Comparison of ENCODE assay signal across 1 cellular context in genomic region chr2:42105330-42106256, GRCh38.
A peak's percentile ranks its signal among the peaks of the same experiment; 100 is the strongest.
TF ChIP-seq lines count a peak whose summit lies in the region.

No MANE protein-coding gene starts in this region.

TF ChIP-seq in HepG2, 621 proteins besides CTCF, POLR2A, EP300 and RAD21 (continued from another document and continues in another):
- peak; percentile 55; the same call in 1 of the 2 replicates for TF ChIP-seq HMGXB3 (CRISPR knock-in tag; IDR thresholded peaks at IDR 0.05; ENCODE audit: borderline replicate concordance)
- TF ChIP-seq GLI4 (CRISPR knock-in tag; IDR thresholded peaks at IDR 0.05; ENCODE audit: borderline replicate concordance): no peak
- TF ChIP-seq GMEB2 (CRISPR knock-in tag; IDR thresholded peaks at IDR 0.05; ENCODE audit: low read depth): no peak
- TF ChIP-seq HOXA7 (CRISPR knock-in tag; IDR thresholded peaks at IDR 0.05): no peak
- no peak for TF ChIP-seq CREB1 (IDR thresholded peaks at IDR 0.05)
- TF ChIP-seq CREB1 (CRISPR knock-in tag; IDR thresholded peaks at IDR 0.05): peak; percentile 84
- TF ChIP-seq RXRA (CRISPR knock-in tag; IDR thresholded peaks at IDR 0.05): peak; percentile 57; the same call in 1 of the 2 replicates
- peak; percentile 77 for TF ChIP-seq SIN3A (IDR thresholded peaks at IDR 0.05; ENCODE audit: borderline replicate concordance, low read depth, low read length)
- no peak for TF ChIP-seq SOX6 (IDR thresholded peaks at IDR 0.05)
- peak; percentile 85 for TF ChIP-seq SOX6 (CRISPR knock-in tag; IDR thresholded peaks at IDR 0.05)
- no peak for TF ChIP-seq HBP1 (CRISPR knock-in tag; IDR thresholded peaks at IDR 0.05; ENCODE audit: low read depth)
- TF ChIP-seq EEA1 (CRISPR knock-in tag; IDR thresholded peaks at IDR 0.05; ENCODE audit: borderline replicate concordance): no peak
- peak; percentile 33 for TF ChIP-seq CBFB (CRISPR knock-in tag; IDR thresholded peaks at IDR 0.05)
- 0 out of 2 replicates have a peak, but pooled peaks have one; percentile 36 for TF ChIP-seq ZSCAN20 (CRISPR knock-in tag; IDR thresholded peaks at IDR 0.05; ENCODE audit: borderline replicate concordance)
- 0 out of 2 replicates have a peak, but pooled peaks have one; percentile 10 for TF ChIP-seq NFE2 (CRISPR knock-in tag; IDR thresholded peaks at IDR 0.05)
- peak; percentile 92 for TF ChIP-seq ZBTB38 (CRISPR knock-in tag; IDR thresholded peaks at IDR 0.05)
- TF ChIP-seq SMC3 (IDR thresholded peaks at IDR 0.05; ENCODE audit: low read length): no peak
- TF ChIP-seq CHD4 (IDR thresholded peaks at IDR 0.05; ENCODE audit: borderline replicate concordance, low read length): no peak
- TF ChIP-seq ZNF180 (CRISPR knock-in tag; IDR thresholded peaks at IDR 0.05; ENCODE audit: borderline replicate concordance, low read depth): no peak
- TF ChIP-seq, protein P1, sequence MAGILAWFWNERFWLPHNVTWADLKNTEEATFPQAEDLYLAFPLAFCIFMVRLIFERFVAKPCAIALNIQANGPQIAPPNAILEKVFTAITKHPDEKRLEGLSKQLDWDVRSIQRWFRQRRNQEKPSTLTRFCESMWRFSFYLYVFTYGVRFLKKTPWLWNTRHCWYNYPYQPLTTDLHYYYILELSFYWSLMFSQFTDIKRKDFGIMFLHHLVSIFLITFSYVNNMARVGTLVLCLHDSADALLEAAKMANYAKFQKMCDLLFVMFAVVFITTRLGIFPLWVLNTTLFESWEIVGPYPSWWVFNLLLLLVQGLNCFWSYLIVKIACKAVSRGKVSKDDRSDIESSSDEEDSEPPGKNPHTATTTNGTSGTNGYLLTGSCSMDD (CRISPR knock-in tag; IDR thresholded peaks at IDR 0.05): no peak
- TF ChIP-seq NFRKB (IDR thresholded peaks at IDR 0.05): no peak
- TF ChIP-seq ZNF512 (CRISPR knock-in tag; IDR thresholded peaks at IDR 0.05): no peak
- no peak for TF ChIP-seq TBL1XR1 (IDR thresholded peaks at IDR 0.05; ENCODE audit: borderline replicate concordance, low read length, partially characterized antibody)
- TF ChIP-seq, protein P2, sequence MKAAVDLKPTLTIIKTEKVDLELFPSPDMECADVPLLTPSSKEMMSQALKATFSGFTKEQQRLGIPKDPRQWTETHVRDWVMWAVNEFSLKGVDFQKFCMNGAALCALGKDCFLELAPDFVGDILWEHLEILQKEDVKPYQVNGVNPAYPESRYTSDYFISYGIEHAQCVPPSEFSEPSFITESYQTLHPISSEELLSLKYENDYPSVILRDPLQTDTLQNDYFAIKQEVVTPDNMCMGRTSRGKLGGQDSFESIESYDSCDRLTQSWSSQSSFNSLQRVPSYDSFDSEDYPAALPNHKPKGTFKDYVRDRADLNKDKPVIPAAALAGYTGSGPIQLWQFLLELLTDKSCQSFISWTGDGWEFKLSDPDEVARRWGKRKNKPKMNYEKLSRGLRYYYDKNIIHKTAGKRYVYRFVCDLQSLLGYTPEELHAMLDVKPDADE (CRISPR knock-in tag; IDR thresholded peaks at IDR 0.05): no peak
- TF ChIP-seq NONO (IDR thresholded peaks at IDR 0.05): no peak
- no peak; the same call in 1 of the 2 replicates for TF ChIP-seq NONO (CRISPR knock-in tag; conservative IDR thresholded peaks at IDR 0.05)
- TF ChIP-seq HNRNPLL (IDR thresholded peaks at IDR 0.05; ENCODE audit: low read depth, low read length, poor library complexity, severe bottlenecking): no peak
- TF ChIP-seq, protein P3, sequence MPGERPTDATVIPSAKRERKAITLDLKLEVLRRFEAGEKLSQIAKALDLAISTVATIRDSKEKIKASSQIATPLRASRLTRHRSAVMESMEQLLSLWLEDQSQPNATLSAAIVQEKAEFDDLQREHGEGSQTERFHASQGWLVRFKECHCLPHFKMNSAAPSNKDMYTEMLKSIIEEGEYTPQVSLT (CRISPR knock-in tag; IDR thresholded peaks at IDR 0.05; ENCODE audit: borderline replicate concordance, low read depth): no peak
- no peak for TF ChIP-seq SRSF9 (IDR thresholded peaks at IDR 0.05; ENCODE audit: borderline replicate concordance, insufficient read depth, low read depth, low read length, poor library complexity, severe bottlenecking)
- peak; percentile 47; the same call in 1 of the 2 replicates for TF ChIP-seq AHR (CRISPR knock-in tag; IDR thresholded peaks at IDR 0.05)
- TF ChIP-seq HINFP (CRISPR knock-in tag; IDR thresholded peaks at IDR 0.05; ENCODE audit: low read depth): 0 out of 2 replicates have a peak, but pooled peaks have one; percentile 7
- TF ChIP-seq GPN1 (CRISPR knock-in tag; IDR thresholded peaks at IDR 0.05; ENCODE audit: borderline replicate concordance): no peak
- no peak for TF ChIP-seq MZF1 (CRISPR knock-in tag; IDR thresholded peaks at IDR 0.05; ENCODE audit: borderline replicate concordance)
- TF ChIP-seq ZBTB43 (CRISPR knock-in tag; conservative IDR thresholded peaks at IDR 0.05): peak; percentile 17; the same call in 1 of the 2 replicates
- TF ChIP-seq, protein P4, sequence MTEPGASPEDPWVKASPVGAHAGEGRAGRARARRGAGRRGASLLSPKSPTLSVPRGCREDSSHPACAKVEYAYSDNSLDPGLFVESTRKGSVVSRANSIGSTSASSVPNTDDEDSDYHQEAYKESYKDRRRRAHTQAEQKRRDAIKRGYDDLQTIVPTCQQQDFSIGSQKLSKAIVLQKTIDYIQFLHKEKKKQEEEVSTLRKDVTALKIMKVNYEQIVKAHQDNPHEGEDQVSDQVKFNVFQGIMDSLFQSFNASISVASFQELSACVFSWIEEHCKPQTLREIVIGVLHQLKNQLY (CRISPR knock-in tag; IDR thresholded peaks at IDR 0.05): peak; percentile 94
- TF ChIP-seq, protein P5, sequence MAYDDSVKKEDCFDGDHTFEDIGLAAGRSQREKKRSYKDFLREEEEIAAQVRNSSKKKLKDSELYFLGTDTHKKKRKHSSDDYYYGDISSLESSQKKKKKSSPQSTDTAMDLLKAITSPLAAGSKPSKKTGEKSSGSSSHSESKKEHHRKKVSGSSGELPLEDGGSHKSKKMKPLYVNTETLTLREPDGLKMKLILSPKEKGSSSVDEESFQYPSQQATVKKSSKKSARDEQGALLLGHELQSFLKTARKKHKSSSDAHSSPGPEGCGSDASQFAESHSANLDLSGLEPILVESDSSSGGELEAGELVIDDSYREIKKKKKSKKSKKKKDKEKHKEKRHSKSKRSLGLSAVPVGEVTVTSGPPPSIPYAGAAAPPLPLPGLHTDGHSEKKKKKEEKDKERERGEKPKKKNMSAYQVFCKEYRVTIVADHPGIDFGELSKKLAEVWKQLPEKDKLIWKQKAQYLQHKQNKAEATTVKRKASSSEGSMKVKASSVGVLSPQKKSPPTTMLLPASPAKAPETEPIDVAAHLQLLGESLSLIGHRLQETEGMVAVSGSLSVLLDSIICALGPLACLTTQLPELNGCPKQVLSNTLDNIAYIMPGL (CRISPR knock-in tag; IDR thresholded peaks at IDR 0.05; ENCODE audit: borderline replicate concordance in 1 of 2, low read depth in 1 of 2): peak; percentile 30 to 60; a peak in 2 of 4 replicates
- TF ChIP-seq, protein P6, sequence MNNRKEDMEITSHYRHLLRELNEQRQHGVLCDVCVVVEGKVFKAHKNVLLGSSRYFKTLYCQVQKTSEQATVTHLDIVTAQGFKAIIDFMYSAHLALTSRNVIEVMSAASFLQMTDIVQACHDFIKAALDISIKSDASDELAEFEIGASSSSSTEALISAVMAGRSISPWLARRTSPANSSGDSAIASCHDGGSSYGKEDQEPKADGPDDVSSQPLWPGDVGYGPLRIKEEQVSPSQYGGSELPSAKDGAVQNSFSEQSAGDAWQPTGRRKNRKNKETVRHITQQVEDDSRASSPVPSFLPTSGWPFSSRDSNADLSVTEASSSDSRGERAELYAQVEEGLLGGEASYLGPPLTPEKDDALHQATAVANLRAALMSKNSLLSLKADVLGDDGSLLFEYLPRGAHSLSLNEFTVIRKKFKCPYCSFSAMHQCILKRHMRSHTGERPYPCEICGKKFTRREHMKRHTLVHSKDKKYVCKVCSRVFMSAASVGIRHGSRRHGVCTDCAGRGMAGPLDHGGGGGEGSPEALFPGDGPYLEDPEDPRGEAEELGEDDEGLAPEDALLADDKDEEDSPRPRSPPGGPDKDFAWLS (CRISPR knock-in tag; IDR thresholded peaks at IDR 0.05; ENCODE audit: borderline replicate concordance): no peak
- TF ChIP-seq, protein P7, sequence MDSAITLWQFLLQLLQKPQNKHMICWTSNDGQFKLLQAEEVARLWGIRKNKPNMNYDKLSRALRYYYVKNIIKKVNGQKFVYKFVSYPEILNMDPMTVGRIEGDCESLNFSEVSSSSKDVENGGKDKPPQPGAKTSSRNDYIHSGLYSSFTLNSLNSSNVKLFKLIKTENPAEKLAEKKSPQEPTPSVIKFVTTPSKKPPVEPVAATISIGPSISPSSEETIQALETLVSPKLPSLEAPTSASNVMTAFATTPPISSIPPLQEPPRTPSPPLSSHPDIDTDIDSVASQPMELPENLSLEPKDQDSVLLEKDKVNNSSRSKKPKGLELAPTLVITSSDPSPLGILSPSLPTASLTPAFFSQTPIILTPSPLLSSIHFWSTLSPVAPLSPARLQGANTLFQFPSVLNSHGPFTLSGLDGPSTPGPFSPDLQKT (CRISPR knock-in tag; IDR thresholded peaks at IDR 0.05; ENCODE audit: borderline replicate concordance): no peak
